ENCODE assay signal across 36 cellular contexts in genomic region chr1:23502951-23503350, GRCh38. TPM values are rescaled to one million over a fixed set of nuclear protein-coding genes. Genes with fewer than 3 reads are reported as not detected.
"Had no signal": no experiment of that assay in that cellular context is flagged by ENCODE, and none has a peak within 500 bp of the region (broad histone marks: within the 10 kb centered on the region; RNA-seq: fewer than 3 reads in every experiment).

No MANE protein-coding gene starts in this region.

- DNase-seq: activated effector memory CD4-positive, alpha-beta T cell treated with anti-CD3 and anti-CD28 coated beads, Interleukin-2, amount 50 U/mL, for 16 hours; activated effector memory CD4-positive, alpha-beta T cell treated with Interleukin-2 at 50 U/mL for 16 hours; activated gamma-delta T cell; activated gamma-delta T cell treated with Interleukin-2 at 50 U/mL for 16 hours; activated naive CD4-positive, alpha-beta T cell; activated naive CD4-positive, alpha-beta T cell treated with anti-CD3 and anti-CD28 coated beads for 36 hours; activated naive CD4-positive, alpha-beta T cell treated with anti-CD3 and anti-CD28 coated beads, Interleukin-2, amount 10 ng/mL, durations not matched to agents 7 days and 5 days; activated naive CD4-positive, alpha-beta T cell treated with anti-CD3 and anti-CD28 coated beads, Interleukin-2, amount 50 U/mL, for 16 hours; activated naive CD4-positive, alpha-beta T cell treated with Interleukin-2 at 50 U/mL for 16 hours; activated naive CD8-positive, alpha-beta T cell treated with anti-CD3 and anti-CD28 coated beads for 36 hours; activated naive CD8-positive, alpha-beta T cell treated with anti-CD3 and anti-CD28 coated beads, Interleukin-2, amount 10 ng/mL, durations not matched to agents 7 days and 5 days; activated naive CD8-positive, alpha-beta T cell treated with anti-CD3 and anti-CD28 coated beads, Interleukin-2, amount 50 U/mL, for 24 hours; activated T-cell treated with anti-CD3 and anti-CD28 coated beads, Interleukin-2, amount 50 U/mL, for 1 hour; activated T-cell treated with anti-CD3 and anti-CD28 coated beads, Interleukin-2, amount 50 U/mL, for 24 hours; activated T-cell treated with anti-CD3 and anti-CD28 coated beads, Interleukin-2, amount 50 U/mL, for 4 hours; activated T-cell treated with anti-CD3 and anti-CD28 coated beads, Interleukin-2, amount 50 U/mL, for 48 hours; activated T-cell treated with anti-CD3 and anti-CD28 coated beads, Interleukin-2, amount 50 U/mL, for 72 hours; adrenal gland; amniotic stem cell; amygdala; anterior cingulate cortex; aorta; body of pancreas; brain microvascular endothelial cell; caudate nucleus; central memory CD4-positive, alpha-beta T cell; cerebellar nuclear complex had no signal

- H3K9me3 ChIP-seq: adrenal gland, ascending aorta, body of pancreas, breast epithelium had no signal

- ATAC-seq: activated naive CD4-positive, alpha-beta T cell treated with anti-CD3 and anti-CD28 coated beads, Interleukin-2, amount 50 U/mL, for 72 hours; activated naive CD8-positive, alpha-beta T cell treated with anti-CD3 and anti-CD28 coated beads, Interleukin-2, amount 50 U/mL, for 24 hours; activated T-cell treated with anti-CD3 and anti-CD28 coated beads, Interleukin-2, amount 50 U/mL, for 4 hours; activated T-cell treated with anti-CD3 and anti-CD28 coated beads, Interleukin-2, amount 50 U/mL, for 72 hours; activated T-helper 17 cell treated with anti-CD3 and anti-CD28 coated beads, Interleukin-2, amount 50 U/mL, for 72 hours; body of pancreas had no signal

- H3K4me3 ChIP-seq: adrenal gland, ascending aorta, body of pancreas, breast epithelium, cardiac muscle cell had no signal

- H3K27ac ChIP-seq: adrenal gland, ascending aorta, body of pancreas, brain microvascular endothelial cell, breast epithelium, cardiac muscle cell had no signal

- H3K4me1 ChIP-seq: adrenal gland, ascending aorta, body of pancreas, breast epithelium had no signal

- H3K36me3 ChIP-seq: adrenal gland, ascending aorta, brain microvascular endothelial cell, breast epithelium, cardiac muscle cell had no signal

- H3K27me3 ChIP-seq: adrenal gland, ascending aorta, body of pancreas, brain microvascular endothelial cell, breast epithelium, cardiac muscle cell had no signal

- FAIRE-seq: astrocyte, bronchial epithelial cell had no signal

RNA-seq across cellular contexts. Expression of gene ASAP3, which starts 19.0 kb away (rescaled TPM):
- total RNA-seq: activated T-helper 1 cell treated with anti-CD3 and anti-CD28 coated beads, Interleukin-12 subunit alpha, Interleukin-12 subunit beta, Interleukin-2, Interleukin-4 antibody, amounts not matched to agents 30 ng/mL and 10 ng/mL and 1 ng/mL, durations not matched to agents 14 hours and 24 hours and 36 hours; activated T-helper 2 cell treated with anti-CD3 and anti-CD28 coated beads, Interferon-gamma antibody, Interleukin-2, Interleukin-4, amounts not matched to agents 10 μg/mL and 5 μg/mL and 100 μg/mL, durations not matched to agents 14 hours and 24 hours and 36 hours had no signal

RNA-seq across cellular contexts. Expression of gene E2F2, which starts 28.1 kb away (rescaled TPM):
- total RNA-seq: ascending aorta had no signal
